15 cellular contexts compared by ENCODE assay signal in genomic region chr3:60775956-60776355, GRCh38.
A peak's percentile ranks its signal among the peaks of the same experiment; 100 is the strongest.
DNase-seq lines count a peak whose midpoint lies in the region; ATAC-seq and TF ChIP-seq lines count a peak whose summit lies in the region.
"Had no signal": no experiment of that assay in that cellular context is flagged by ENCODE, and none has a peak within 500 bp of the region (broad histone marks: within the 10 kb centered on the region; RNA-seq: fewer than 3 reads in every experiment).

No MANE protein-coding gene starts in this region.

- peaks cover 7% of the 10 kb centered on the region for H3K9me3 Mint-ChIP-seq in activated naive CD8-positive, alpha-beta T cell treated with anti-CD3 and anti-CD28 coated beads, Interleukin-2, amount 50 U/mL, for 24 hours

- TF ChIP-seq CTCF in breast epithelium (IDR thresholded peaks at IDR 0.05) (no peak), WERI-Rb-1 (IDR thresholded peaks at IDR 0.05; ENCODE audit: low read depth, low read length) (no peak)

- peaks cover 4% of the 10 kb centered on the region for H3K36me3 Mint-ChIP-seq in activated naive CD8-positive, alpha-beta T cell treated with anti-CD3 and anti-CD28 coated beads, Interleukin-2, amount 50 U/mL, for 24 hours (ENCODE audit: low read depth)
- H3K36me3 Mint-ChIP-seq: CD8-positive, alpha-beta memory T cell had no signal

- H3K27me3 ChIP-seq in breast epithelium (no peaks in the 10 kb centered on the region), WERI-Rb-1 (ENCODE audit: insufficient read depth, low read depth, severe bottlenecking) (no peaks in the 10 kb centered on the region)
- H3K27me3 ChIP-seq: BLaER1 had no signal

- H3K4me3 ChIP-seq in breast epithelium (no peak overlapping the region), WERI-Rb-1 (ENCODE audit: low read depth, low read length) (no peak overlapping the region)
- H3K4me3 ChIP-seq: A549, BLaER1, GM12878, GM23338 had no signal

- peaks cover 12% of the 10 kb centered on the region in 2 donors for H3K9me3 ChIP-seq in breast epithelium
- no peaks in the 10 kb centered on the region for H3K9me3 ChIP-seq in WERI-Rb-1 (ENCODE audit: severe bottlenecking)
- H3K9me3 ChIP-seq: A549 had no signal

- no peaks in the 10 kb centered on the region for H3K27me3 Mint-ChIP-seq in activated naive CD8-positive, alpha-beta T cell treated with anti-CD3 and anti-CD28 coated beads, Interleukin-2, amount 50 U/mL, for 24 hours

- TF ChIP-seq POLR2A in breast epithelium (IDR thresholded peaks at IDR 0.05), result no peak

- H3K4me3 Mint-ChIP-seq in activated naive CD8-positive, alpha-beta T cell treated with anti-CD3 and anti-CD28 coated beads, Interleukin-2, amount 50 U/mL, for 24 hours, result no peak overlapping the region
- H3K4me3 Mint-ChIP-seq: CD8-positive, alpha-beta memory T cell; GM23338; H9 had no signal

- no peaks in the 10 kb centered on the region for H3K4me1 Mint-ChIP-seq in activated naive CD8-positive, alpha-beta T cell treated with anti-CD3 and anti-CD28 coated beads, Interleukin-2, amount 50 U/mL, for 24 hours
- H3K4me1 Mint-ChIP-seq: CD8-positive, alpha-beta memory T cell had no signal

- intact Hi-C loops in breast epithelium (cut with DNase I; ENCODE audit: low total_unique reads), result no loop called here

- H3K4me1 ChIP-seq in breast epithelium, result no peaks in the 10 kb centered on the region
- H3K4me1 ChIP-seq: A549, BLaER1 had no signal

- no peak for ATAC-seq in activated naive CD8-positive, alpha-beta T cell treated with anti-CD3 and anti-CD28 coated beads, Interleukin-2, amount 50 U/mL, for 24 hours
- ATAC-seq: A549, GM12878, GM23338 had no signal

- no peaks in the 10 kb centered on the region for H3K36me3 ChIP-seq in breast epithelium
- H3K36me3 ChIP-seq in WERI-Rb-1, result no peaks in the 10 kb centered on the region
- H3K36me3 ChIP-seq: BLaER1 had no signal

- no peak overlapping the region for H3K27ac Mint-ChIP-seq in activated naive CD8-positive, alpha-beta T cell treated with anti-CD3 and anti-CD28 coated beads, Interleukin-2, amount 50 U/mL, for 24 hours
- H3K27ac Mint-ChIP-seq: CD8-positive, alpha-beta memory T cell; GM23338; H9 had no signal

- DNase-seq in H4 (ENCODE audit: low spot score) (peak; percentile 54), breast epithelium (ENCODE audit: low spot score in 2 of 2) (peak in 1 of 2 donors; percentile 35), fibroblast of gingiva (ENCODE audit: low read depth) (peak; percentile 32), GF-D8 (lab: John Stamatoyannopoulos, UW) (no peak), NCI-H2081 (lab: John Stamatoyannopoulos, UW) (no peak), WERI-Rb-1 (no peak)
- DNase-seq in activated naive CD8-positive, alpha-beta T cell treated with anti-CD3 and anti-CD28 coated beads, Interleukin-2, amount 50 U/mL, for 24 hours, result no peak
- DNase-seq: Caco-2; CD8-positive, alpha-beta memory T cell; DND-41; H9 had no signal

- H3K27ac ChIP-seq in breast epithelium (peak overlapping the region; percentile 73 to 80), WERI-Rb-1 (no peak overlapping the region)
- H3K27ac ChIP-seq: A549, BLaER1 had no signal

Comparison
In these comparisons a context has a peak if more than half of its experiments do, and no peak if none do; other contexts are left out.
1. DNase-seq: peak in H4 (single experiment) and fibroblast of gingiva (single experiment); none in GF-D8 (single experiment), activated naive CD8-positive, alpha-beta T cell treated with anti-CD3 and anti-CD28 coated beads, Interleukin-2, amount 50 U/mL, for 24 hours (single experiment), NCI-H2081 (0 of 2) and WERI-Rb-1 (single experiment).